Comparison of ENCODE assay signal across 25 cellular contexts in the genomic region with DNA sequence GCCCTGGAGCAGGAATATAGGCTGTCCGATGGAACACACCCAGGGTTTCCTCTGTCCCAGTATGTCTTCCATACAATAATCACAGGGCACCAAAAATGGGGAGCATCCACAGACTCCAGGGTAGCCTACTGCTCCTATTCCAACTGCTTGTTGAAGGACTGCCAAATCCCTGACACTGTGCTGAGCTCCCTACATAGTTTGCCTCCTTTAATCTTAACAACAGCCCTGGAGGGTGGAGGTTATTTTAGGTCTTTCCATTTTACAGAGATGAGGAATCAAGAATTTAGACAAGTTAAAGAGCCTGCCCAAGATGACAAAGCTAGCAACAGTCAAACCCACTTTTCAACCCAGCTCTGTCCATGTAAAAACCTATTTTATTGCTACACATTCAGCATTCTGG.
"Had no signal": no experiment of that assay in that cellular context is flagged by ENCODE, and none has a peak within 500 bp of the region (broad histone marks: within the 10 kb centered on the region; RNA-seq: fewer than 3 reads in every experiment).

No MANE protein-coding gene starts in this region.

- H3K9me3 ChIP-seq: ascending aorta, breast epithelium had no signal

- H3K27ac ChIP-seq: ascending aorta, breast epithelium had no signal

- H3K4me1 ChIP-seq: ascending aorta, breast epithelium had no signal

- H3K36me3 ChIP-seq: ascending aorta, breast epithelium had no signal

- H3K4me3 ChIP-seq: ascending aorta, breast epithelium had no signal

- ATAC-seq: activated naive CD4-positive, alpha-beta T cell treated with anti-CD3 and anti-CD28 coated beads, Interleukin-2, amount 50 U/mL, for 72 hours; activated T-cell treated with anti-CD3 and anti-CD28 coated beads, Interleukin-2, amount 50 U/mL, for 72 hours; effector memory CD8-positive, alpha-beta T cell; esophagus mucosa; WTC11 had no signal

- DNase-seq: activated CD4-positive, alpha-beta memory T cell treated with anti-CD3 and anti-CD28 coated beads, Interleukin-2, amount 10 ng/mL, durations not matched to agents 7 days and 5 days; activated CD4-positive, alpha-beta T cell treated with anti-CD3 and anti-CD28 coated beads for 1 hour; activated CD4-positive, alpha-beta T cell treated with anti-CD3 and anti-CD28 coated beads for 4 hours; activated CD4-positive, alpha-beta T cell treated with anti-CD3 and anti-CD28 coated beads, Interleukin-2, amount 10 ng/mL, durations not matched to agents 7 days and 5 days; activated CD4-positive, alpha-beta T cell treated with anti-CD3 and anti-CD28 coated beads, Interleukin-2, amount 50 U/mL, for 4 hours; activated CD8-positive, alpha-beta memory T cell treated with anti-CD3 and anti-CD28 coated beads, Interleukin-2, amount 50 U/mL, for 48 hours; activated gamma-delta T cell; activated naive CD4-positive, alpha-beta T cell; activated naive CD4-positive, alpha-beta T cell treated with anti-CD3 and anti-CD28 coated beads, Interleukin-2, amount 10 ng/mL, durations not matched to agents 7 days and 5 days; activated naive CD8-positive, alpha-beta T cell treated with anti-CD3 and anti-CD28 coated beads, Interleukin-2, amount 10 ng/mL, durations not matched to agents 7 days and 5 days; activated T-cell treated with anti-CD3 and anti-CD28 coated beads for 4 hours; activated T-cell treated with anti-CD3 and anti-CD28 coated beads, Interleukin-2, amount 50 U/mL, for 24 hours; activated T-cell treated with anti-CD3 and anti-CD28 coated beads, Interleukin-2, amount 50 U/mL, for 72 hours; caudate nucleus; cortex of kidney; dermis blood vessel endothelial cell; effector CD4-positive, alpha-beta T cell; effector memory CD8-positive, alpha-beta T cell; foreskin fibroblast; T-helper 2 cell had no signal

- H3K27me3 ChIP-seq: ascending aorta, breast epithelium had no signal
